Comparison of ENCODE assay signal across 8 cellular contexts in genomic region chr11:128507936-128508335, GRCh38.
DNase-seq lines count a peak whose midpoint lies in the region; ATAC-seq and TF ChIP-seq lines count a peak whose summit lies in the region.
"Had no signal": no experiment of that assay in that cellular context is flagged by ENCODE, and none has a peak within 500 bp of the region (broad histone marks: within the 10 kb centered on the region; RNA-seq: fewer than 3 reads in every experiment).

No MANE protein-coding gene starts in this region.

- peak; percentile 36 for ATAC-seq in HG02678 (IDR thresholded peaks at IDR 0.05; ENCODE audit: unreplicated experiment)
- no peak for ATAC-seq in stimulated activated naive CD8-positive, alpha-beta T cell treated with anti-CD3 and anti-CD28 coated beads, Interleukin-15, amount 100 ng/mL, for 72 hours
- no peak for ATAC-seq in HG02588 (IDR thresholded peaks at IDR 0.05; ENCODE audit: unreplicated experiment)

- no peaks in the 10 kb centered on the region for H3K27me3 ChIP-seq in hepatocyte

- TF ChIP-seq CTCF in hepatocyte (IDR thresholded peaks at IDR 0.05; ENCODE audit: poor library complexity): no peak

- peaks cover 70% of the 10 kb centered on the region for H3K79me2 ChIP-seq in hepatocyte

- peak overlapping the region; percentile 67 for H3K4me2 ChIP-seq in hepatocyte

- no peak overlapping the region for H2AFZ ChIP-seq in hepatocyte

- H3K4me1 Mint-ChIP-seq in activated T-helper 2 cell treated with anti-CD3 and anti-CD28 coated beads, Interferon-gamma antibody, Interleukin-2, Interleukin-4, amounts not matched to agents 10 μg/mL and 5 μg/mL and 100 μg/mL, durations not matched to agents 14 hours and 24 hours and 36 hours (ENCODE audit: low read depth): peaks cover 96% of the 10 kb centered on the region
- H3K4me1 Mint-ChIP-seq in stimulated activated naive CD8-positive, alpha-beta T cell treated with anti-CD3 and anti-CD28 coated beads, Interleukin-15, amount 100 ng/mL, for 72 hours: peaks cover 84% of the 10 kb centered on the region

- H3K9me2 ChIP-seq in hepatocyte (replicated peaks; ENCODE audit: insufficient read depth): no peaks in the 10 kb centered on the region

- peak overlapping the region; percentile 79 for H3K4me3 Mint-ChIP-seq in activated T-helper 2 cell treated with anti-CD3 and anti-CD28 coated beads, Interferon-gamma antibody, Interleukin-2, Interleukin-4, amounts not matched to agents 10 μg/mL and 5 μg/mL and 100 μg/mL, durations not matched to agents 14 hours and 24 hours and 36 hours (ENCODE audit: low read depth)
- peak overlapping the region; percentile 84 to 90 for H3K4me3 Mint-ChIP-seq in stimulated activated naive CD8-positive, alpha-beta T cell treated with anti-CD3 and anti-CD28 coated beads, Interleukin-15, amount 100 ng/mL, for 72 hours

- no peak overlapping the region for H3K4me3 ChIP-seq in hepatocyte

- intact Hi-C loops in activated T-helper 2 cell treated with anti-CD3 and anti-CD28 coated beads, Interferon-gamma antibody, Interleukin-2, Interleukin-4, amounts not matched to agents 10 μg/mL and 5 μg/mL and 100 μg/mL, durations not matched to agents 14 hours and 24 hours and 36 hours (cut with micrococcal nuclease): loop anchor here (1.0 to 5.0 kb wide), 3 partner anchors 8 to 36 kb away; no protein-coding TSS in a partner anchor

- DNase-seq in activated T-helper 2 cell treated with anti-CD3 and anti-CD28 coated beads, Interferon-gamma antibody, Interleukin-2, Interleukin-4, amounts not matched to agents 10 μg/mL and 5 μg/mL and 100 μg/mL, durations not matched to agents 14 hours and 24 hours and 36 hours (ENCODE audit: low spot score): no peak
- no peak for DNase-seq in hepatocyte (ENCODE audit: low spot score)
- no peak for DNase-seq in stimulated activated naive CD8-positive, alpha-beta T cell treated with anti-CD3 and anti-CD28 coated beads, Interleukin-15, amount 100 ng/mL, for 72 hours
- no peak for DNase-seq in NCI-H1105 (lab: John Stamatoyannopoulos, UW)
- no peak for DNase-seq in HuH-7.5 (ENCODE audit: low spot score)
- DNase-seq: activated CD8-positive, alpha-beta memory T cell treated with anti-CD3 and anti-CD28 coated beads, Interleukin-2, amount 50 U/mL, for 48 hours had no signal

- H4K20me1 ChIP-seq in hepatocyte (ENCODE audit: insufficient read depth, poor library complexity, severe bottlenecking): no peaks in the 10 kb centered on the region

- H3K4me1 ChIP-seq in hepatocyte (ENCODE audit: insufficient read depth): peaks cover 43% of the 10 kb centered on the region

- WGBS in hepatocyte (ENCODE audit: low lambda C conversion rate, missing lambda C conversion rate): 57% methylated on average over 6 of the region's 6 CpGs

- H3K36me3 ChIP-seq in hepatocyte (replicated peaks; ENCODE audit: insufficient read depth, low read depth): no peaks in the 10 kb centered on the region

- H3K27ac Mint-ChIP-seq in activated T-helper 2 cell treated with anti-CD3 and anti-CD28 coated beads, Interferon-gamma antibody, Interleukin-2, Interleukin-4, amounts not matched to agents 10 μg/mL and 5 μg/mL and 100 μg/mL, durations not matched to agents 14 hours and 24 hours and 36 hours: peak overlapping the region; percentile 96
- H3K27ac Mint-ChIP-seq in stimulated activated naive CD8-positive, alpha-beta T cell treated with anti-CD3 and anti-CD28 coated beads, Interleukin-15, amount 100 ng/mL, for 72 hours: peak overlapping the region; percentile 95

- no peaks in the 10 kb centered on the region for H3K9me3 Mint-ChIP-seq in activated T-helper 2 cell treated with anti-CD3 and anti-CD28 coated beads, Interferon-gamma antibody, Interleukin-2, Interleukin-4, amounts not matched to agents 10 μg/mL and 5 μg/mL and 100 μg/mL, durations not matched to agents 14 hours and 24 hours and 36 hours
- H3K9me3 Mint-ChIP-seq in stimulated activated naive CD8-positive, alpha-beta T cell treated with anti-CD3 and anti-CD28 coated beads, Interleukin-15, amount 100 ng/mL, for 72 hours: no peaks in the 10 kb centered on the region

- H3K27me3 Mint-ChIP-seq in activated T-helper 2 cell treated with anti-CD3 and anti-CD28 coated beads, Interferon-gamma antibody, Interleukin-2, Interleukin-4, amounts not matched to agents 10 μg/mL and 5 μg/mL and 100 μg/mL, durations not matched to agents 14 hours and 24 hours and 36 hours (ENCODE audit: low read depth): no peaks in the 10 kb centered on the region
- H3K27me3 Mint-ChIP-seq in stimulated activated naive CD8-positive, alpha-beta T cell treated with anti-CD3 and anti-CD28 coated beads, Interleukin-15, amount 100 ng/mL, for 72 hours: no peaks in the 10 kb centered on the region

- H3K36me3 Mint-ChIP-seq in activated T-helper 2 cell treated with anti-CD3 and anti-CD28 coated beads, Interferon-gamma antibody, Interleukin-2, Interleukin-4, amounts not matched to agents 10 μg/mL and 5 μg/mL and 100 μg/mL, durations not matched to agents 14 hours and 24 hours and 36 hours (ENCODE audit: low read depth): peaks cover 91% of the 10 kb centered on the region

- H3K27ac ChIP-seq in hepatocyte: peak overlapping the region; percentile 88

- H3K9me3 ChIP-seq in hepatocyte (ENCODE audit: low read depth): no peaks in the 10 kb centered on the region
